Comparison of ENCODE assay signal across 9 cellular contexts in genomic region chr1:20058531-20058930, GRCh38. TPM values are rescaled to one million over a fixed set of nuclear protein-coding genes. Genes with fewer than 3 reads are reported as not detected.
DNase-seq lines count a peak whose midpoint lies in the region; ATAC-seq and TF ChIP-seq lines count a peak whose summit lies in the region.
"Had no signal": no experiment of that assay in that cellular context is flagged by ENCODE, and none has a peak within 500 bp of the region (broad histone marks: within the 10 kb centered on the region; RNA-seq: fewer than 3 reads in every experiment).

No MANE protein-coding gene starts in this region.

- H2BK5ac ChIP-seq in neuronal stem cell (ENCODE audit: low read length): no peak overlapping the region

- no peak overlapping the region for H3K4me3 ChIP-seq in AG04449 (ENCODE audit: low read depth, low read length)
- H3K4me3 ChIP-seq in MG63: no peak overlapping the region
- H3K4me3 ChIP-seq in neuronal stem cell (ENCODE audit: low read length in 2 of 2): no peak overlapping the region

- no peak overlapping the region for H3K4ac ChIP-seq in neuronal stem cell (ENCODE audit: low read length)

- POLR2A ChIA-PET in AG04449 (lab: Yijun Ruan, JAX): no interaction called here

- no peak overlapping the region for H4K8ac ChIP-seq in neuronal stem cell (ENCODE audit: low read depth, low read length)

- no peak overlapping the region for H4K91ac ChIP-seq in neuronal stem cell (ENCODE audit: low read depth, low read length, poor library complexity)

- no peaks in the 10 kb centered on the region for H3K4me1 ChIP-seq in neuronal stem cell (ENCODE audit: control insufficient read depth in 2 of 2, insufficient read depth in 1 of 2, low read depth in 1 of 2, low read length in 2 of 2)

- H3K9me3 ChIP-seq in MG63 (0 out of 2 replicates have a peak, but pooled peaks cover under 1% of the 10 kb centered on the region), neuronal stem cell (replicated peaks in 1 of 2; ENCODE audit: control insufficient read depth in 2 of 2, insufficient read depth in 1 of 2, low read depth in 1 of 2, low read length in 2 of 2) (no peaks in the 10 kb centered on the region)

- no peaks in the 10 kb centered on the region for H3K36me3 ChIP-seq in MG63
- no peaks in the 10 kb centered on the region for H3K36me3 ChIP-seq in neuronal stem cell (replicated peaks in 1 of 2; ENCODE audit: control insufficient read depth in 2 of 2, insufficient read depth in 2 of 2, low read length in 2 of 2)

- no peak overlapping the region for H2BK15ac ChIP-seq in neuronal stem cell (ENCODE audit: low read length)

- peaks cover 2% of the 10 kb centered on the region for H3K79me1 ChIP-seq in neuronal stem cell (ENCODE audit: low read depth, low read length)

- H3K23ac ChIP-seq in neuronal stem cell (ENCODE audit: low read depth, low read length, poor library complexity): no peak overlapping the region

- H3K36me3 Mint-ChIP-seq in activated naive CD4-positive, alpha-beta T cell treated with anti-CD3 and anti-CD28 coated beads, Interleukin-2, amount 10 ng/mL, durations not matched to agents 7 days and 5 days: no peaks in the 10 kb centered on the region

- H3K4me2 ChIP-seq in neuronal stem cell (ENCODE audit: insufficient read depth, low read length, poor library complexity, severe bottlenecking): no peak overlapping the region

- no peak overlapping the region for H2BK120ac ChIP-seq in neuronal stem cell (ENCODE audit: low read depth, low read length)

- H3K27me3 ChIP-seq in MG63: no peaks in the 10 kb centered on the region
- no peaks in the 10 kb centered on the region for H3K27me3 ChIP-seq in neuronal stem cell (ENCODE audit: control insufficient read depth in 3 of 3, insufficient read depth in 3 of 3, low read depth in 1 of 3, low read length in 3 of 3)

- peaks cover 17% of the 10 kb centered on the region for H3K27me3 Mint-ChIP-seq in activated naive CD4-positive, alpha-beta T cell treated with anti-CD3 and anti-CD28 coated beads, Interleukin-2, amount 10 ng/mL, durations not matched to agents 7 days and 5 days

- DNase-seq in AG04449 (ENCODE audit: low read depth, low spot score) (peak; percentile 61), MG63 (peak; percentile 69), mesenteric fat pad (ENCODE audit: low spot score) (peak; percentile 11), DMS79 (lab: John Stamatoyannopoulos, UW) (no peak), neuronal stem cell (ENCODE audit: low spot score) (no peak)
- peak; percentile 25 for DNase-seq in activated naive CD4-positive, alpha-beta T cell treated with anti-CD3 and anti-CD28 coated beads, Interleukin-2, amount 10 ng/mL, durations not matched to agents 7 days and 5 days

- peaks cover under 1% of the 10 kb centered on the region for H3K9me3 Mint-ChIP-seq in activated naive CD4-positive, alpha-beta T cell treated with anti-CD3 and anti-CD28 coated beads, Interleukin-2, amount 10 ng/mL, durations not matched to agents 7 days and 5 days

- CTCF ChIA-PET in AG04449 (lab: Yijun Ruan, JAX): interaction anchor here (1.2 kb wide), 1 partner anchor 84 kb away, joined by 5 read pairs; no protein-coding TSS in a partner anchor
- CTCF ChIA-PET in activated naive CD4-positive, alpha-beta T cell treated with anti-CD3 and anti-CD28 coated beads, Interleukin-2, amount 10 ng/mL, durations not matched to agents 7 days and 5 days (lab: Charles Lee): interaction anchor here (1.2 kb wide), 1 partner anchor 43 kb away, joined by 3 read pairs; no protein-coding TSS in a partner anchor

- no CpG with 5 or more reads among the region's 1 CpG for WGBS in neuronal stem cell (ENCODE audit: extremely low coverage in 2 of 2, insufficient read length in 2 of 2, insufficient replicate concordance in 1 of 2), 2 donors

- no peak overlapping the region for H2AFZ ChIP-seq in neuronal stem cell (ENCODE audit: low read length)

- peaks cover 23% of the 10 kb centered on the region for H3K4me1 Mint-ChIP-seq in activated naive CD4-positive, alpha-beta T cell treated with anti-CD3 and anti-CD28 coated beads, Interleukin-2, amount 10 ng/mL, durations not matched to agents 7 days and 5 days

- ATAC-seq in HG02588 (IDR thresholded peaks at IDR 0.05; ENCODE audit: unreplicated experiment) (no peak), HG03460 (IDR thresholded peaks at IDR 0.05; ENCODE audit: unreplicated experiment) (no peak)
- ATAC-seq: Panc1 had no signal

- H2AK5ac ChIP-seq in neuronal stem cell (ENCODE audit: low read depth, low read length): no peak overlapping the region

- no peak overlapping the region for H3K14ac ChIP-seq in neuronal stem cell (ENCODE audit: low read length)

- H3K27ac Mint-ChIP-seq in activated naive CD4-positive, alpha-beta T cell treated with anti-CD3 and anti-CD28 coated beads, Interleukin-2, amount 10 ng/mL, durations not matched to agents 7 days and 5 days: no peak overlapping the region

- no peak overlapping the region for H3K4me3 Mint-ChIP-seq in activated naive CD4-positive, alpha-beta T cell treated with anti-CD3 and anti-CD28 coated beads, Interleukin-2, amount 10 ng/mL, durations not matched to agents 7 days and 5 days

- H3K18ac ChIP-seq in neuronal stem cell (ENCODE audit: low read length): no peak overlapping the region

- H2BK12ac ChIP-seq in neuronal stem cell (ENCODE audit: low read length): no peak overlapping the region

- no peak overlapping the region for H3K9ac ChIP-seq in neuronal stem cell (ENCODE audit: low read depth, low read length, poor library complexity)

- H3K27ac ChIP-seq in neuronal stem cell (replicated peaks; ENCODE audit: low read length): no peak overlapping the region

- TF ChIP-seq CTCF in AG04449 (IDR thresholded peaks at IDR 0.05; ENCODE audit: insufficient read depth, low read length, missing control alignments): no peak

RNA-seq across cellular contexts. Expression of gene PLA2G5, which starts 11.5 kb away (rescaled TPM):
- 2.4 TPM in 1 of 2 replicates, not detected in the other for total RNA-seq in MG63 (2014; rRNA removed; shearing (Covaris generic); ENCODE audit: low replicate concordance)
- 5.5 TPM for total RNA-seq in mesenteric fat pad
- polyA plus RNA-seq in neuronal stem cell (2013, experiment 1 of 2): not detected
- not detected for polyA plus RNA-seq in neuronal stem cell (2013, experiment 2 of 2)

Comparison
In these comparisons a context has a peak if more than half of its experiments do, and no peak if none do; other contexts are left out.
1. DNase-seq: peak in AG04449 (single experiment), MG63 (single experiment), activated naive CD4-positive, alpha-beta T cell treated with anti-CD3 and anti-CD28 coated beads, Interleukin-2, amount 10 ng/mL, durations not matched to agents 7 days and 5 days (single experiment) and mesenteric fat pad (single experiment); none in DMS79 (single experiment) and neuronal stem cell (single experiment).